9 cellular contexts compared by ENCODE assay signal in the genomic region with DNA sequence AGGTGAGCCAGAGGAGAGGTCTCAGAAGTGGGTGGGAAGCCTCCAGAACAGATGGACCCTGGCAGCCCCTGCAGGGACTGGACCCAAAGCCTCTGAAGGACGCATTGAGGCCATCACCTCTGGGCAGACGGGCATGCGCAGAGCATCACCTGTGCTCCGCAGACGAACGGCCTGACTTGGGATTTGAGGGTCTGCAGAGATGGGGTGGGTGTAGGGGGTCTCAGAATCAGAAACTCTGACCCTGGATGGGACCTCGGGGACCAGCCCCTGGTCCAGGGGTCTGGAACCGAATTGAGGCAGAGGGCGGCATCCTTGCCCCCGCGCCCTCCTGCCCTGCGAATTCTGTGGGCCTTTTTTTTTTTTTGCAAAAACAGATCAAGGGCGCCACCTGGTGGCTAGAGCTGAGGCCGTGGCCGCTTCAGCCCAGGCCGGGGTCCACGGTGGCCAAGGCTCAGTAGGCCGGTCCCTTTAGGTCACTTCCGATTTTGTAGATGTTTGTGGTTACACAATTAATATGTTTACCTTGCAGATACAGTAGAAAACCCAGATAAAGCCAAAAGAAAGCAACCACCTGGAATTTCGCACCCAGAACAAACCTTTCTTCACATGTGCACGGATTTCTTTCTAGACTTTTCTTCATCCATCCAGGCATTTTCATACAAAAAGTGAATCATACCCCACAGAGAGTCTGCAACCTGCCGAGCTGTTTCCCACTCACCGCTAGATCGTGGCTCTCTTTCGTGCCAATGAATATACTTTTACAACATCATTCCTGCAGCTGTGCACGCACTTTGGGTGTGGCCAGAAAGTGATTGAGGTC. TPM values are rescaled to one million over a fixed set of nuclear protein-coding genes. Genes with fewer than 3 reads are reported as not detected.
DNase-seq lines count a peak whose midpoint lies in the region; ATAC-seq, FAIRE-seq and TF ChIP-seq lines count a peak whose summit lies in the region.
"Had no signal": no experiment of that assay in that cellular context is flagged by ENCODE, and none has a peak within 500 bp of the region (broad histone marks: within the 10 kb centered on the region; RNA-seq: fewer than 3 reads in every experiment).

No MANE protein-coding gene starts in this region.

- H3K4me1 Mint-ChIP-seq in astrocyte (ENCODE audit: low read depth, unreplicated experiment), result no peaks in the 10 kb centered on the region

- peak; percentile 59 for ATAC-seq in HCT116

- peak; percentile 80 for TF ChIP-seq RAD21 in HCT116 (IDR thresholded peaks at IDR 0.05; ENCODE audit: low read depth)

- H2AFZ ChIP-seq in HCT116 (ENCODE audit: low read depth, low read length, poor library complexity, severe bottlenecking), result peak overlapping the region; percentile 13
- H2AFZ ChIP-seq in astrocyte (ENCODE audit: low read depth, low read length), result no peak overlapping the region

- H3K4me2 ChIP-seq in HCT116 (ENCODE audit: low read length), result no peak overlapping the region
- no peak overlapping the region for H3K4me2 ChIP-seq in astrocyte (ENCODE audit: low read length)

- H3K79me2 ChIP-seq in HCT116 (ENCODE audit: insufficient read depth, low read length) (no peaks in the 10 kb centered on the region), astrocyte (ENCODE audit: insufficient read depth, low read length) (no peaks in the 10 kb centered on the region)

- H3K27ac Mint-ChIP-seq in astrocyte (ENCODE audit: unreplicated experiment), result no peak overlapping the region

- DNase-seq in CD1c-positive myeloid dendritic cell (ENCODE audit: extremely low spot score), result peak; percentile 68
- DNase-seq in HCT116 (ENCODE audit: low read depth, low spot score), result peak; percentile 12
- DNase-seq in SK-N-DZ (ENCODE audit: low spot score), result peak; percentile 59
- no peak for DNase-seq in astrocyte (ENCODE audit: low read depth)
- DNase-seq in inferior parietal cortex (ENCODE audit: extremely low spot score), result peak; percentile 27
- peak; percentile 33 for DNase-seq in stimulated activated CD8-positive, alpha-beta memory T cell treated with anti-CD3 and anti-CD28 coated beads, Interleukin-15, amount 100 ng/mL, for 24 hours (ENCODE audit: low read depth)
- DNase-seq in GDM1 (lab: John Stamatoyannopoulos, UW), result no peak
- DNase-seq in G401 (ENCODE audit: low spot score), result no peak

- POLR2A ChIA-PET in HCT116 (lab: Charles Lee), result no interaction called here

- BruUV-seq in HCT116 (replicated peaks; lab: Mats Ljungman, UMichigan), result no TSS peak

- no peak for FAIRE-seq in astrocyte (lab: Jason Lieb, UNC)

- CTCF ChIA-PET in HCT116 (lab: Charles Lee), result interaction anchor here (0.8 to 1.4 kb wide), 3 partner anchors 79 to 96 kb away, joined by 3 to 14 read pairs (median 5); no protein-coding TSS in a partner anchor

- TF ChIP-seq CTCF in HCT116 (IDR thresholded peaks at IDR 0.05 in 2 of 3, conservative IDR thresholded peaks at IDR 0.05 in 1 of 3; ENCODE audit: borderline replicate concordance in 1 of 3, insufficient read depth in 1 of 3, low read depth in 2 of 3, low read length in 2 of 3), result peak; percentile 72 to 87 (median 87)
- peak; percentile 64 for TF ChIP-seq CTCF in astrocyte (IDR thresholded peaks at IDR 0.05; ENCODE audit: insufficient read depth, low read depth, low read length)

- H3K27me3 Mint-ChIP-seq in astrocyte (ENCODE audit: low read depth, unreplicated experiment), result peaks cover 35% of the 10 kb centered on the region

- no peak for TF ChIP-seq POLR2A in HCT116 (IDR thresholded peaks at IDR 0.05; ENCODE audit: borderline replicate concordance, extremely low read depth, insufficient read depth, insufficient read length)

- RAD21 ChIA-PET in HCT116 (lab: Charles Lee; ENCODE audit: low non-redundant PET in 1 of 2, low total read pairs in 2 of 2, uncharacterized antibody in 2 of 2, unreplicated experiment in 2 of 2), result interaction anchor here in 1 of 2 experiments (0.6 kb wide), 1 partner anchor 491 kb away, joined by 3 read pairs; no protein-coding TSS in a partner anchor

- H3K4me3 Mint-ChIP-seq in astrocyte (ENCODE audit: unreplicated experiment), result no peak overlapping the region

- no peaks in the 10 kb centered on the region for H3K36me3 Mint-ChIP-seq in astrocyte (ENCODE audit: low read depth, unreplicated experiment)

- no peak overlapping the region for H3K27ac ChIP-seq in HCT116 (ENCODE audit: low read depth, low read length)
- H3K27ac ChIP-seq in astrocyte (ENCODE audit: low read depth, low read length), result no peak overlapping the region

- H3K9ac ChIP-seq in HCT116 (ENCODE audit: low read length) (no peak overlapping the region), astrocyte (ENCODE audit: low read length) (no peak overlapping the region)

- no peak overlapping the region for H3K4me3 ChIP-seq in HCT116 (replicated peaks in 1 of 2; ENCODE audit: low read depth in 1 of 2, low read length in 2 of 2)
- no peak overlapping the region for H3K4me3 ChIP-seq in astrocyte (ENCODE audit: insufficient read depth, low read depth, low read length)

- peaks cover 0 to 7% of the 10 kb centered on the region in 2 experiments; a peak in 1 of 4 replicates for H3K4me1 ChIP-seq in HCT116 (ENCODE audit: control insufficient read depth in 1 of 2, insufficient read depth in 2 of 2, low read length in 2 of 2)
- H3K4me1 ChIP-seq in astrocyte (ENCODE audit: insufficient read depth, low read length), result no peaks in the 10 kb centered on the region

- intact Hi-C loops in HCT116 (cut with micrococcal nuclease), result loop anchor here (1.0 to 10.0 kb wide), 4 partner anchors 80 to 1860 kb away; no protein-coding TSS in a partner anchor

- H3K36me3 ChIP-seq in HCT116 (ENCODE audit: control insufficient read depth in 1 of 2, insufficient read depth in 2 of 2, low read length in 2 of 2) (no peaks in the 10 kb centered on the region), astrocyte (ENCODE audit: insufficient read depth, low read length) (no peaks in the 10 kb centered on the region)

- H3K9me2 ChIP-seq in HCT116 (ENCODE audit: insufficient read depth), result no peaks in the 10 kb centered on the region

- no peaks in the 10 kb centered on the region for H3K9me3 ChIP-seq in HCT116 (ENCODE audit: control insufficient read depth in 1 of 2, insufficient read depth in 1 of 2, low read depth in 1 of 2, low read length in 2 of 2)
- no peaks in the 10 kb centered on the region for H3K9me3 ChIP-seq in astrocyte (ENCODE audit: insufficient read depth, low read depth, low read length)

- in situ Hi-C loops in G401 (cut with HindIII; ENCODE audit: low sequenced_read_pairs), result no loop called here

- H3K9me3 Mint-ChIP-seq in astrocyte (ENCODE audit: unreplicated experiment), result no peaks in the 10 kb centered on the region

- H3K27me3 ChIP-seq in HCT116 (ENCODE audit: insufficient read depth, low read length) (no peaks in the 10 kb centered on the region), astrocyte (ENCODE audit: insufficient read depth, low read length) (no peaks in the 10 kb centered on the region)

- H4K20me1 ChIP-seq in HCT116 (ENCODE audit: insufficient read depth) (no peaks in the 10 kb centered on the region), astrocyte (ENCODE audit: insufficient read depth, low read length) (no peaks in the 10 kb centered on the region)

TF ChIP-seq in HCT116, 20 proteins besides CTCF, POLR2A, EP300 and RAD21 (continues in another document):
- TF ChIP-seq CBX3 (IDR thresholded peaks at IDR 0.05; ENCODE audit: low read depth) (no peak), JUND (IDR thresholded peaks at IDR 0.05) (no peak), POLR2AphosphoS5 (IDR thresholded peaks at IDR 0.05; ENCODE audit: low read depth, low read length) (no peak), YY1 (IDR thresholded peaks at IDR 0.05; ENCODE audit: extremely low read depth, insufficient replicate concordance, low read depth, low read length) (no peak), SRF (IDR thresholded peaks at IDR 0.05; ENCODE audit: low read depth) (no peak), ZBTB33 (IDR thresholded peaks at IDR 0.05; ENCODE audit: extremely low read depth, insufficient replicate concordance, low read length) (no peak), ZNF274 (IDR thresholded peaks at IDR 0.05; ENCODE audit: low read depth, low read length) (no peak), FOSL1 (IDR thresholded peaks at IDR 0.05; ENCODE audit: low read depth) (no peak), SIN3A (IDR thresholded peaks at IDR 0.05; ENCODE audit: low read depth) (no peak), EZH2phosphoT487 (IDR thresholded peaks at IDR 0.05; ENCODE audit: borderline replicate concordance) (no peak), EGR1 (IDR thresholded peaks at IDR 0.05; ENCODE audit: low read depth) (no peak), TCF7L2 (IDR thresholded peaks at IDR 0.05; ENCODE audit: borderline replicate concordance, extremely low read depth, insufficient read depth, insufficient read length) (no peak), ZFX (IDR thresholded peaks at IDR 0.05) (no peak)
- TF ChIP-seq, protein P1, sequence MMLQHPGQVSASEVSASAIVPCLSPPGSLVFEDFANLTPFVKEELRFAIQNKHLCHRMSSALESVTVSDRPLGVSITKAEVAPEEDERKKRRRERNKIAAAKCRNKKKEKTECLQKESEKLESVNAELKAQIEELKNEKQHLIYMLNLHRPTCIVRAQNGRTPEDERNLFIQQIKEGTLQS (IDR thresholded peaks at IDR 0.05), result no peak

RNA-seq across cellular contexts. Expression of gene ZBP1, which starts 25.9 kb away (rescaled TPM):
- total RNA-seq in HCT116 (2021; ENCODE audit: unreplicated experiment) (not detected), astrocyte (not detected in 2 replicates)
- not detected in 2 replicates for polyA plus RNA-seq in HCT116 (2012)
- polyA plus RNA-seq in SK-N-DZ (2014; cell fraction: cytosol; rRNA removed), result not detected in 2 replicates
- polyA plus RNA-seq in SK-N-DZ (2014; cell fraction: nucleus; rRNA removed), result not detected in 2 replicates
- not detected in 2 replicates for total RNA-seq in G401 (2014; rRNA removed; shearing (Covaris generic))
- total RNA-seq: pulmonary artery endothelial cell had no signal

RNA-seq across cellular contexts. Expression of gene PCK1, which starts 33.4 kb away (rescaled TPM):
- total RNA-seq in HCT116 (2021; ENCODE audit: unreplicated experiment) (0.49 TPM), astrocyte (not detected in 2 replicates)
- 0.11 TPM in 1 of 2 replicates, not detected in the other for polyA plus RNA-seq in HCT116 (2012)
- polyA plus RNA-seq in SK-N-DZ (2014; cell fraction: cytosol; rRNA removed), result not detected in 2 replicates
- polyA plus RNA-seq in SK-N-DZ (2014; cell fraction: nucleus; rRNA removed), result not detected in 2 replicates
- total RNA-seq in G401 (2014; rRNA removed; shearing (Covaris generic)), result 0.49 TPM in 1 of 2 replicates, not detected in the other
- total RNA-seq: pulmonary artery endothelial cell had no signal

Comparison
In these comparisons a context has a peak if more than half of its experiments do, and no peak if none do; other contexts are left out.
1. DNase-seq: peak in CD1c-positive myeloid dendritic cell (single experiment), HCT116 (single experiment), SK-N-DZ (single experiment), inferior parietal cortex (single experiment) and stimulated activated CD8-positive, alpha-beta memory T cell treated with anti-CD3 and anti-CD28 coated beads, Interleukin-15, amount 100 ng/mL, for 24 hours (single experiment); none in astrocyte (single experiment), GDM1 (single experiment) and G401 (single experiment).